Comparison of ENCODE assay signal across 18 cellular contexts in the genomic region with DNA sequence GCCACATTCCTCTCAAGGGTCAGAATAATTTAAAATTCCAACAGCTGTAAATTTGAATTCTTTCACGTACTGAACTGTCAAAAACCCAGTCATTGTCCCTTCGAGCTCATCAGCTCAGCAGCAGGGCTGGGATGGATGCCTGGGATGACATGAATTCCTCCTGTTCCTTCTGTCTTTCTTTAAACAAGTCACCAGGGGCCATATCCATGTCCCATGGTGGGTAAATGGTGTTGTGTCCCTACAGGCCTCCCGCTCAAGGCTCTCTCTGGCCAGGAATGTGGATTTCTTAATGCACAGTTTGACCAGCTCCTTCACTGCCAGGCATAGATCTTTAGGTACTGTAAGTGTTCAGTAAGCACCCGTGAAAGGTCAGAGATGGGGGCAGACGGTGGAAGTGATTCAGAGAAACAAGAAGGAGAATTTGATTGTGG. TPM values are rescaled to one million over a fixed set of nuclear protein-coding genes. Genes with fewer than 3 reads are reported as not detected.
DNase-seq lines count a peak whose midpoint lies in the region; ATAC-seq, FAIRE-seq and TF ChIP-seq lines count a peak whose summit lies in the region.
"Had no signal": no experiment of that assay in that cellular context is flagged by ENCODE, and none has a peak within 500 bp of the region (broad histone marks: within the 10 kb centered on the region; RNA-seq: fewer than 3 reads in every experiment).

No MANE protein-coding gene starts in this region.

- no peaks in the 10 kb centered on the region for H3K4me1 Mint-ChIP-seq in CD8-positive, alpha-beta T cell (ENCODE audit: low read depth)
- H3K4me1 Mint-ChIP-seq in neural crest cell, result peaks cover 4% of the 10 kb centered on the region
- peaks cover 16% of the 10 kb centered on the region for H3K4me1 Mint-ChIP-seq in CD4-positive, alpha-beta T cell (ENCODE audit: low read depth)
- H3K4me1 Mint-ChIP-seq: memory B cell had no signal

- H3K36me3 ChIP-seq in CD8-positive, alpha-beta T cell (ENCODE audit: insufficient read depth, low read length), result no peaks in the 10 kb centered on the region
- no peaks in the 10 kb centered on the region for H3K36me3 ChIP-seq in pancreas

- no peak overlapping the region for H3K27ac ChIP-seq in CD8-positive, alpha-beta T cell (ENCODE audit: low read depth, low read length)
- H3K27ac ChIP-seq in pancreas, result no peak overlapping the region
- no peak overlapping the region for H3K27ac ChIP-seq in CD4-positive, alpha-beta T cell (ENCODE audit: low read depth, low read length)
- H3K27ac ChIP-seq: C4-2B had no signal

- TF ChIP-seq CTCF in CD8-positive, alpha-beta T cell (IDR thresholded peaks at IDR 0.05), result no peak
- no peak for TF ChIP-seq CTCF in neural crest cell (conservative IDR thresholded peaks at IDR 0.05)
- TF ChIP-seq CTCF in pancreas (IDR thresholded peaks at IDR 0.05), result no peak
- no peak for TF ChIP-seq CTCF in CD4-positive, alpha-beta T cell (IDR thresholded peaks at IDR 0.05)

- H3K9me3 Mint-ChIP-seq in CD8-positive, alpha-beta T cell, result no peaks in the 10 kb centered on the region
- no peaks in the 10 kb centered on the region for H3K9me3 Mint-ChIP-seq in neural crest cell
- no peaks in the 10 kb centered on the region for H3K9me3 Mint-ChIP-seq in CD4-positive, alpha-beta T cell
- H3K9me3 Mint-ChIP-seq: activated naive CD4-positive, alpha-beta T cell treated with anti-CD3 and anti-CD28 coated beads, Interleukin-2, amount 50 U/mL, for 24 hours; memory B cell had no signal

- H3K27me3 ChIP-seq in CD8-positive, alpha-beta T cell (ENCODE audit: insufficient read depth, low read length), result no peaks in the 10 kb centered on the region
- H3K27me3 ChIP-seq in pancreas, result no peaks in the 10 kb centered on the region
- H3K27me3 ChIP-seq in CD4-positive, alpha-beta T cell (ENCODE audit: control insufficient read depth, insufficient read depth, low read length), result no peaks in the 10 kb centered on the region

- intact Hi-C loops in CD8-positive, alpha-beta T cell (cut with DNase I, micrococcal nuclease), result loop anchor here in 1 of 2 experiments (2.0 kb wide), 1 partner anchor 15 kb away; a partner anchor contains a TSS
- intact Hi-C loops in pancreas (cut with DNase I), result no loop called here
- intact Hi-C loops in CD4-positive, alpha-beta T cell (cut with DNase I, micrococcal nuclease), result no loop called here

- H3K27me3 Mint-ChIP-seq in CD8-positive, alpha-beta T cell (ENCODE audit: low read depth), result no peaks in the 10 kb centered on the region
- H3K27me3 Mint-ChIP-seq in neural crest cell (ENCODE audit: low read depth), result no peaks in the 10 kb centered on the region
- no peaks in the 10 kb centered on the region for H3K27me3 Mint-ChIP-seq in CD4-positive, alpha-beta T cell
- H3K27me3 Mint-ChIP-seq: activated naive CD4-positive, alpha-beta T cell treated with anti-CD3 and anti-CD28 coated beads, Interleukin-2, amount 50 U/mL, for 24 hours; memory B cell had no signal

- POLR2A ChIA-PET in CD8-positive, alpha-beta T cell (lab: Charles Lee), result no interaction called here
- POLR2A ChIA-PET in CD4-positive, alpha-beta T cell (lab: Charles Lee), result interaction anchor here (1.3 to 2.1 kb wide), 2 partner anchors 14 kb away, joined by 3 to 6 read pairs; no protein-coding TSS in a partner anchor

- H3K36me3 Mint-ChIP-seq in CD8-positive, alpha-beta T cell, result peaks cover 29% of the 10 kb centered on the region
- peaks cover 2% of the 10 kb centered on the region for H3K36me3 Mint-ChIP-seq in neural crest cell (ENCODE audit: low read depth)
- peaks cover 32% of the 10 kb centered on the region for H3K36me3 Mint-ChIP-seq in CD4-positive, alpha-beta T cell (ENCODE audit: low read depth)

- no peak for FAIRE-seq in pancreas (lab: Jason Lieb, UNC)
- FAIRE-seq: colon had no signal

- DNase-seq in CD8-positive, alpha-beta T cell, result no peak
- peak; percentile 83 for DNase-seq in LHCN-M2 (ENCODE audit: low read depth)
- peak; percentile 72 for DNase-seq in dermis blood vessel endothelial cell
- DNase-seq in neural crest cell (ENCODE audit: low read depth, low spot score), result no peak
- DNase-seq in NCI-H1694 treated with DMSO at 0.1 percent for 48 hours (lab: John Stamatoyannopoulos, UW), result no peak
- no peak for DNase-seq in pancreas
- DNase-seq in NCI-H2227 treated with DMSO at 0.1 percent for 48 hours (lab: John Stamatoyannopoulos, UW), result no peak
- DNase-seq in CD4-positive, alpha-beta T cell, result no peak
- DNase-seq: hippocampal formation; KG1; NCI-H1694; NCI-H69; stimulated activated CD4-positive, alpha-beta T cell treated with anti-CD3 and anti-CD28 coated beads, Interleukin-1b, Interleukin-23, amount 100 ng/mL, for 48 hours had no signal

- H3K4me1 ChIP-seq in CD8-positive, alpha-beta T cell (ENCODE audit: insufficient read depth, low read length), result no peaks in the 10 kb centered on the region
- no peaks in the 10 kb centered on the region for H3K4me1 ChIP-seq in pancreas

- no peak for ATAC-seq in CD8-positive, alpha-beta T cell
- ATAC-seq in pancreas, result no peak
- no peak for ATAC-seq in CD4-positive, alpha-beta T cell (ENCODE audit: poor library complexity)
- ATAC-seq: esophagus mucosa had no signal

- H3K4me3 Mint-ChIP-seq in CD8-positive, alpha-beta T cell, result no peak overlapping the region
- no peak overlapping the region for H3K4me3 Mint-ChIP-seq in neural crest cell
- H3K4me3 Mint-ChIP-seq in CD4-positive, alpha-beta T cell, result no peak overlapping the region
- H3K4me3 Mint-ChIP-seq: activated naive CD4-positive, alpha-beta T cell treated with anti-CD3 and anti-CD28 coated beads, Interleukin-2, amount 50 U/mL, for 24 hours; memory B cell had no signal

- H3K9me3 ChIP-seq in CD8-positive, alpha-beta T cell (ENCODE audit: low read length), result no peaks in the 10 kb centered on the region
- H3K9me3 ChIP-seq in pancreas, result no peaks in the 10 kb centered on the region
- H3K9me3 ChIP-seq in CD4-positive, alpha-beta T cell (ENCODE audit: control insufficient read depth, low read length), result no peaks in the 10 kb centered on the region

- H3K27ac Mint-ChIP-seq in CD8-positive, alpha-beta T cell, result peak overlapping the region; percentile 1
- peak overlapping the region; percentile 97 for H3K27ac Mint-ChIP-seq in neural crest cell (ENCODE audit: unreplicated experiment)
- no peak overlapping the region for H3K27ac Mint-ChIP-seq in CD4-positive, alpha-beta T cell
- H3K27ac Mint-ChIP-seq: activated naive CD4-positive, alpha-beta T cell treated with anti-CD3 and anti-CD28 coated beads, Interleukin-2, amount 50 U/mL, for 24 hours; memory B cell had no signal

- H3K4me3 ChIP-seq in CD8-positive, alpha-beta T cell (ENCODE audit: low read depth, low read length), result no peak overlapping the region
- H3K4me3 ChIP-seq in pancreas, result no peak overlapping the region

- 83 to 90% methylated on average over 5 of the region's 5 CpGs for WGBS in pancreas, 2 donors

- CTCF ChIA-PET in CD8-positive, alpha-beta T cell (lab: Charles Lee), result no interaction called here
- CTCF ChIA-PET in CD4-positive, alpha-beta T cell (lab: Charles Lee), result no interaction called here

RNA-seq across cellular contexts. Expression of a gene that starts 13.8 kb away (rescaled TPM):
- total RNA-seq in CD8-positive, alpha-beta T cell, result 10 to 100 TPM; 64.4 to 68.2 TPM
- total RNA-seq in LHCN-M2 (2014; rRNA removed), result 36.5 and 61.1 TPM in 2 replicates
- 22.5 TPM for polyA plus RNA-seq in LHCN-M2 (2012)
- total RNA-seq in dermis blood vessel endothelial cell, result 66.2 and 105 TPM in 2 replicates
- total RNA-seq in neural crest cell, result 30.3 and 35.2 TPM in 2 replicates
- total RNA-seq in pancreas, result 10 to 100 TPM; 12.5 to 26.3 (median 20.0) TPM
- 10 to 100 TPM; 16.2 to 36.3 TPM for polyA plus RNA-seq in pancreas
- total RNA-seq in CD4-positive, alpha-beta T cell, result 10 to 100 TPM; 85.9 to 90.4 TPM

RNA-seq across cellular contexts. Expression of a gene that starts 15.6 kb away (rescaled TPM):
- total RNA-seq in CD8-positive, alpha-beta T cell, result 10 to 100 TPM; 70.6 to 70.8 TPM
- total RNA-seq in LHCN-M2 (2014; rRNA removed) (49.6 and 67.6 TPM in 2 replicates), dermis blood vessel endothelial cell (36.1 and 39.7 TPM in 2 replicates), neural crest cell (112 and 119 TPM in 2 replicates), pancreas (100 to 1,000 TPM in 5 of 6 donors, 10 to 100 TPM in 1; 88.0 to 122 (median 118) TPM)
- 752 TPM for polyA plus RNA-seq in LHCN-M2 (2012)
- 100 to 1,000 TPM; 106 to 107 TPM for polyA plus RNA-seq in pancreas
- 10 to 100 TPM; 68.0 to 76.5 TPM for total RNA-seq in CD4-positive, alpha-beta T cell

RNA-seq across cellular contexts. Expression of a gene that starts 54.6 kb away (rescaled TPM):
- not detected for total RNA-seq in CD8-positive, alpha-beta T cell
- 0.45 TPM in 1 of 2 replicates, not detected in the other for total RNA-seq in LHCN-M2 (2014; rRNA removed)
- polyA plus RNA-seq in LHCN-M2 (2012), result 0.15 TPM
- 0.17 and 3.4 TPM in 2 replicates for total RNA-seq in dermis blood vessel endothelial cell
- not detected in 2 replicates for total RNA-seq in neural crest cell
- 100 to 1,000 TPM in 4 of 6 donors, 10 to 100 TPM in 2; 70.9 to 405 (median 172) TPM for total RNA-seq in pancreas
- 10 to 100 TPM; 32.5 to 98.0 TPM for polyA plus RNA-seq in pancreas
- not detected for total RNA-seq in CD4-positive, alpha-beta T cell

Comparison
In these comparisons a context has a peak if more than half of its experiments do, and no peak if none do; other contexts are left out.
1. DNase-seq: peak in LHCN-M2 (single experiment) and dermis blood vessel endothelial cell (single experiment); none in CD8-positive, alpha-beta T cell (0 of 7), neural crest cell (single experiment), NCI-H1694 treated with DMSO at 0.1 percent for 48 hours (single experiment), pancreas (0 of 6), NCI-H2227 treated with DMSO at 0.1 percent for 48 hours (single experiment) and CD4-positive, alpha-beta T cell (0 of 10).
2. RNA of a gene that starts 54.6 kb away (total RNA-seq): 70.9 to 405 TPM in pancreas; 0.17 to 3.4 TPM in dermis blood vessel endothelial cell, not detected in neural crest cell, not detected in CD4-positive, alpha-beta T cell, not detected in CD8-positive, alpha-beta T cell and 0.45 TPM in LHCN-M2; every median in the first group is over 10 times any median in the second.